ENCODE assay signal across 1 cellular context in the genomic region with DNA sequence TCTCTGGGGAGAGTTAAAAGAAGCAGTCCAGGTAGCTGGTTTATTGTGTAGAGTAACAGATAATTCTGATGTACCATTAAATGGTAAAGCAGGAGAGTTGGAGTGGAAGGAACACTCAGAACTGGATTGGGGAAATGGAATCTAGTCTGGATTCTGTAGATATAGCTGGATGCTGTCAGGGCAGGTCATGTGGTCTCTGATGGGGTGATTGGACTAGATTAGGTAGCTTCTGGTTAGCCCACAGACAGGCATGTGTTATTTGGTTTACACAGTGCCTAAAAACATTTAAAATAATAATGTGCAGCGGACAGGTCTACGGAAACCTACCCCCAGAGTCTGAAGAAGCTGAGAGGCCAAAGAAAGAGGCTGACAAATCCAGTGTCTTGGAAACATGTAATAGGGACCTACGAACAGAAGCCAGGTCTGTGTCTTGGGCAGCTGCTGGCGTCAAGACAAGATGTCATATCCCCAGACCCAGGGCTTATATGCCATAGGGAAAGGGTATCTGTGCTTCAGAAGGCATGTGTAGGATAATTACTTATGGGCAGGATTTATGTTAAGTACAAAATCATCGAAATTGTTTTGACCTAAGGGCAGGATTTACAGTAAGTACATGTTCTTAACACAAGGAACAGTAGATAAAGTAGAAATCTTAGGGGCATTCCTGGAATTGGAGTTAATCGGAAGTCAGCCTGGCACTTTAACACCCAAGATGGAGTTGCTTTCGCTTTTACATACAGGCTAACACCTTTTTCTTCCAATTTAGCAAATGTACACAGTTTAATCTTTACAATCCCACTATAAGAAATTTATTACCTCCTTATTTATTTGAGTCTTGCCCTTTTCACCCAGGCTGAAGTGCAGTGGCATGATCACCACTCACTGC.
TF ChIP-seq lines count a peak whose summit lies in the region.

No MANE protein-coding gene starts in this region.

TF ChIP-seq in HEK293, 187 proteins besides CTCF, POLR2A, EP300 and RAD21 (continued from another document):
- TF ChIP-seq, protein P1, sequence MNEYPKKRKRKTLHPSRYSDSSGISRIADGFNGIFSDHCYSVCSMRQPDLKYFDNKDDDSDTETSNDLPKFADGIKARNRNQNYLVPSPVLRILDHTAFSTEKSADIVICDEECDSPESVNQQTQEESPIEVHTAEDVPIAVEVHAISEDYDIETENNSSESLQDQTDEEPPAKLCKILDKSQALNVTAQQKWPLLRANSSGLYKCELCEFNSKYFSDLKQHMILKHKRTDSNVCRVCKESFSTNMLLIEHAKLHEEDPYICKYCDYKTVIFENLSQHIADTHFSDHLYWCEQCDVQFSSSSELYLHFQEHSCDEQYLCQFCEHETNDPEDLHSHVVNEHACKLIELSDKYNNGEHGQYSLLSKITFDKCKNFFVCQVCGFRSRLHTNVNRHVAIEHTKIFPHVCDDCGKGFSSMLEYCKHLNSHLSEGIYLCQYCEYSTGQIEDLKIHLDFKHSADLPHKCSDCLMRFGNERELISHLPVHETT (tag by site-specific recombination; IDR thresholded peaks at IDR 0.05), result no peak
- TF ChIP-seq ZNF169 (tag by site-specific recombination; IDR thresholded peaks at IDR 0.05) (no peak), ZNF76 (tag by site-specific recombination; IDR thresholded peaks at IDR 0.05; ENCODE audit: borderline replicate concordance, low read depth) (no peak), ZNF600 (tag by site-specific recombination; IDR thresholded peaks at IDR 0.05) (peak; percentile 58)
- TF ChIP-seq, protein P2, sequence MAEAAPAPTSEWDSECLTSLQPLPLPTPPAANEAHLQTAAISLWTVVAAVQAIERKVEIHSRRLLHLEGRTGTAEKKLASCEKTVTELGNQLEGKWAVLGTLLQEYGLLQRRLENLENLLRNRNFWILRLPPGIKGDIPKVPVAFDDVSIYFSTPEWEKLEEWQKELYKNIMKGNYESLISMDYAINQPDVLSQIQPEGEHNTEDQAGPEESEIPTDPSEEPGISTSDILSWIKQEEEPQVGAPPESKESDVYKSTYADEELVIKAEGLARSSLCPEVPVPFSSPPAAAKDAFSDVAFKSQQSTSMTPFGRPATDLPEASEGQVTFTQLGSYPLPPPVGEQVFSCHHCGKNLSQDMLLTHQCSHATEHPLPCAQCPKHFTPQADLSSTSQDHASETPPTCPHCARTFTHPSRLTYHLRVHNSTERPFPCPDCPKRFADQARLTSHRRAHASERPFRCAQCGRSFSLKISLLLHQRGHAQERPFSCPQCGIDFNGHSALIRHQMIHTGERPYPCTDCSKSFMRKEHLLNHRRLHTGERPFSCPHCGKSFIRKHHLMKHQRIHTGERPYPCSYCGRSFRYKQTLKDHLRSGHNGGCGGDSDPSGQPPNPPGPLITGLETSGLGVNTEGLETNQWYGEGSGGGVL (tag by site-specific recombination; IDR thresholded peaks at IDR 0.05), result no peak
